Comparison of ENCODE assay signal across 1 cellular context in the genomic region with DNA sequence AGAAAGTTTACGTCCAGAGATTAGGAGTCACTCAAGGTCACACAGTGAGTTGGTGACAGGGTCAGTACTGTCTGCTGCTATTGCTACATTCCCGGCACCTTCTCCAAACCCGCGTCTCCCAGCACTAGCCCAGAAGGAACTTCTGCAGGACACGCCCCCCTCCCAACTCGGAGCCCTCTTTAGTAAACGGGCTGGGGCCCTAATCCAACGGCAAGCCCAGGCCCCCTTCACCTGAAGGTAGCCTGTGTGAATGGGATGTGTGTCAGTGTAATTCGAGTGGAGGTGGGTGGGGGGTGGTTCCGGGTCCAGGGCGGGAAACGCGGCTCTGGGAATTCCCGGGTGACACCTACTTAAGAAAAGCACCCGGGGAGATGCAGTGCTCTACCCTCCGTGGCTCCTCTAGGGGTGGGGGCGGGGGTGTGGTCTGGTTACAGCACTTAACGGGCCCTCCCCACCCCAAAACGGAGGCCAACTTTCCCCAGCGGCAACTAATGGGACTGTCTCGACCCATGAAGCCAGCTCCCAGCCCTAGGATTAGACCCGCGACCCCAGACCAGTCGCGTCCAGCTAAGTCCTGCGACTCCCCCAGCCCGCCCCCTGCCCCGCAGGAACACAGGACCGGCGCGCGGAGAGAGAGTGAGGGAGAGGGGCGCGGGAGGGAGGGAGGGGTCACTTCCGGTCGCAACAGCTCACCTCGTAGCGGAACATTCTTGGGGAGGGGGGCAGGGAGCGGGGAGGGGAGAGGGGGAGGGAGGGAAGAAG.
TF ChIP-seq lines count a peak whose summit lies in the region.

No MANE protein-coding gene starts in this region.

TF ChIP-seq in GM12878, 131 proteins besides CTCF, POLR2A, EP300 and RAD21 (continued from another document):
- TF ChIP-seq, protein P1, sequence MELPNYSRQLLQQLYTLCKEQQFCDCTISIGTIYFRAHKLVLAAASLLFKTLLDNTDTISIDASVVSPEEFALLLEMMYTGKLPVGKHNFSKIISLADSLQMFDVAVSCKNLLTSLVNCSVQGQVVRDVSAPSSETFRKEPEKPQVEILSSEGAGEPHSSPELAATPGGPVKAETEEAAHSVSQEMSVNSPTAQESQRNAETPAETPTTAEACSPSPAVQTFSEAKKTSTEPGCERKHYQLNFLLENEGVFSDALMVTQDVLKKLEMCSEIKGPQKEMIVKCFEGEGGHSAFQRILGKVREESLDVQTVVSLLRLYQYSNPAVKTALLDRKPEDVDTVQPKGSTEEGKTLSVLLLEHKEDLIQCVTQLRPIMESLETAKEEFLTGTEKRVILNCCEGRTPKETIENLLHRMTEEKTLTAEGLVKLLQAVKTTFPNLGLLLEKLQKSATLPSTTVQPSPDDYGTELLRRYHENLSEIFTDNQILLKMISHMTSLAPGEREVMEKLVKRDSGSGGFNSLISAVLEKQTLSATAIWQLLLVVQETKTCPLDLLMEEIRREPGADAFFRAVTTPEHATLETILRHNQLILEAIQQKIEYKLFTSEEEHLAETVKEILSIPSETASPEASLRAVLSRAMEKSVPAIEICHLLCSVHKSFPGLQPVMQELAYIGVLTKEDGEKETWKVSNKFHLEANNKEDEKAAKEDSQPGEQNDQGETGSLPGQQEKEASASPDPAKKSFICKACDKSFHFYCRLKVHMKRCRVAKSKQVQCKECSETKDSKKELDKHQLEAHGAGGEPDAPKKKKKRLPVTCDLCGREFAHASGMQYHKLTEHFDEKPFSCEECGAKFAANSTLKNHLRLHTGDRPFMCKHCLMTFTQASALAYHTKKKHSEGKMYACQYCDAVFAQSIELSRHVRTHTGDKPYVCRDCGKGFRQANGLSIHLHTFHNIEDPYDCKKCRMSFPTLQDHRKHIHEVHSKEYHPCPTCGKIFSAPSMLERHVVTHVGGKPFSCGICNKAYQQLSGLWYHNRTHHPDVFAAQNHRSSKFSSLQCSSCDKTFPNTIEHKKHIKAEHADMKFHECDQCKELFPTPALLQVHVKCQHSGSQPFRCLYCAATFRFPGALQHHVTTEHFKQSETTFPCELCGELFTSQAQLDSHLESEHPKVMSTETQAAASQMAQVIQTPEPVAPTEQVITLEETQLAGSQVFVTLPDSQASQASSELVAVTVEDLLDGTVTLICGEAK (IDR thresholded peaks at IDR 0.05; ENCODE audit: borderline replicate concordance) = no peak
